In the genomic region with DNA sequence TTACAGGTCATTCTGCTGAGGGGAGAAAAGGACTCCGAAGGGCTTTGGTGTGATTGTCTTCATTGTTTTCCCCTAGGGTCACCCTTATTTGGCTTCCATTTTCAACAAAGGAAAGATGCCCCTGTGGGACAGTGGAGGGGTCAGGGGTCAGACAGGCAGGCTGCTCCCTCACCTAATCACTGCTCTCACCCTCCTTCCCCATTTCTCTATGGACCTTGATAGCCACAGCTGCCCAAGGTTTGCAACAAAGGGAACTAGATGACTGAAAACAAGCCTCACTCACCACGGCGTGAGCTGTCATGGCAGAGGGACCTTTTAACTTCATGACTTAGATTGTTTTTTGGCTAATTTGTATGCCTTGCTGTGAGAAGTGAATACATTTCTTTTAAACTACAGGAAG, we compare ENCODE assay signal across 1 cellular context.
TF ChIP-seq lines count a peak whose summit lies in the region.

No MANE protein-coding gene starts in this region.

TF ChIP-seq in GM12878, 131 proteins besides CTCF, POLR2A, EP300 and RAD21 (continued from another document):
- TF ChIP-seq, protein P1, sequence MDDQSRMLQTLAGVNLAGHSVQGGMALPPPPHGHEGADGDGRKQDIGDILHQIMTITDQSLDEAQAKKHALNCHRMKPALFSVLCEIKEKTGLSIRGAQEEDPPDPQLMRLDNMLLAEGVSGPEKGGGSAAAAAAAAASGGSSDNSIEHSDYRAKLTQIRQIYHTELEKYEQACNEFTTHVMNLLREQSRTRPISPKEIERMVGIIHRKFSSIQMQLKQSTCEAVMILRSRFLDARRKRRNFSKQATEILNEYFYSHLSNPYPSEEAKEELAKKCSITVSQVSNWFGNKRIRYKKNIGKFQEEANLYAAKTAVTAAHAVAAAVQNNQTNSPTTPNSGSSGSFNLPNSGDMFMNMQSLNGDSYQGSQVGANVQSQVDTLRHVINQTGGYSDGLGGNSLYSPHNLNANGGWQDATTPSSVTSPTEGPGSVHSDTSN (IDR thresholded peaks at IDR 0.05; ENCODE audit: insufficient replicate concordance, low read depth, low read length), result no peak
- TF ChIP-seq RUNX3 (IDR thresholded peaks at IDR 0.05; ENCODE audit: low read length) (0 out of 2 replicates have a peak, but pooled peaks have one; percentile 2), RAD51 (IDR thresholded peaks at IDR 0.05) (no peak), NR2C1 (IDR thresholded peaks at IDR 0.05) (peak; percentile 43; the same call in 1 of the 2 replicates)
